ENCODE assay signal across 20 cellular contexts in genomic region chr12:132604108-132605054, GRCh38. TPM values are rescaled to one million over a fixed set of nuclear protein-coding genes. Genes with fewer than 3 reads are reported as not detected.
DNase-seq lines count a peak whose midpoint lies in the region; ATAC-seq and TF ChIP-seq lines count a peak whose summit lies in the region.
"Had no signal": no experiment of that assay in that cellular context is flagged by ENCODE, and none has a peak within 500 bp of the region (broad histone marks: within the 10 kb centered on the region; RNA-seq: fewer than 3 reads in every experiment).

No MANE protein-coding gene starts in this region.

- H3K27ac ChIP-seq in VCaP, result peak overlapping the region; percentile 51; the same call in 1 of the 2 replicates
- H3K27ac ChIP-seq in esophagus squamous epithelium, result peak overlapping the region in 3 of 4 donors; percentile 56 to 82 (median 76)
- H3K27ac ChIP-seq in lung (ENCODE audit: low read depth in 1 of 2, low read length in 1 of 2), result peak overlapping the region; percentile 71 to 74
- peak overlapping the region in 2 of 3 donors; percentile 63 to 85 for H3K27ac ChIP-seq in thyroid gland

- no peaks in the 10 kb centered on the region for H3K36me3 Mint-ChIP-seq in progenitor cell of endocrine pancreas (ENCODE audit: insufficient read depth)
- H3K36me3 Mint-ChIP-seq: type B pancreatic cell had no signal

- intact Hi-C loops in esophagus squamous epithelium (cut with DNase I) (no loop called here), thyroid gland (cut with DNase I) (no loop called here)

- 43% methylated on average over 5 of the region's 38 CpGs; no CpG with 5 or more reads in 1 of the 2 donors for WGBS in esophagus squamous epithelium, 2 donors
- 36 to 55% methylated on average over 34 to 38 of the region's 38 CpGs for WGBS in lung, 2 donors
- 54 to 56% methylated on average over 16 to 28 of the region's 38 CpGs for WGBS in thyroid gland, 2 donors

- DNase-seq in esophagus squamous epithelium (lab: John Stamatoyannopoulos, UW), result no peak
- DNase-seq in lung (ENCODE audit: low spot score), result no peak
- peak in 1 of 2 donors; percentile 36 for DNase-seq in thyroid gland
- DNase-seq in globus pallidus (ENCODE audit: low spot score), result no peak
- no peak for DNase-seq in progenitor cell of endocrine pancreas (ENCODE audit: low spot score, unreplicated experiment)
- DNase-seq: activated CD4-positive, alpha-beta T cell treated with anti-CD3 and anti-CD28 coated beads, Interleukin-2, amount 50 U/mL, for 1 hour; activated T-cell treated with anti-CD3 and anti-CD28 coated beads, Interleukin-2, amount 50 U/mL, for 48 hours; C1 segment of cervical spinal cord; NCI-H2081; NCI-H774; T-helper 17 cell had no signal

- H3K4me3 ChIP-seq in esophagus squamous epithelium (peak overlapping the region; percentile 14 to 57 (median 36)), lung (peak overlapping the region; percentile 21), thyroid gland (replicated peaks in 1 of 3) (peak overlapping the region in 1 of 3 donors; percentile 30)

- no peaks in the 10 kb centered on the region for H3K9me3 ChIP-seq in esophagus squamous epithelium
- H3K9me3 ChIP-seq in lung (ENCODE audit: control insufficient read depth in 2 of 2, insufficient read depth in 1 of 2, low read length in 1 of 2), result no peaks in the 10 kb centered on the region
- H3K9me3 ChIP-seq in thyroid gland, result no peaks in the 10 kb centered on the region
- H3K9me3 ChIP-seq: pancreas had no signal

- H3K9me3 Mint-ChIP-seq in progenitor cell of endocrine pancreas (ENCODE audit: low read depth), result no peaks in the 10 kb centered on the region
- H3K9me3 Mint-ChIP-seq: type B pancreatic cell had no signal

- H3K4me3 Mint-ChIP-seq in progenitor cell of endocrine pancreas (ENCODE audit: low read depth), result no peak overlapping the region
- H3K4me3 Mint-ChIP-seq: T-helper 17 cell, type B pancreatic cell had no signal

- no peaks in the 10 kb centered on the region for H3K36me3 ChIP-seq in esophagus squamous epithelium
- H3K36me3 ChIP-seq in lung (ENCODE audit: control insufficient read depth in 2 of 2, insufficient read depth in 2 of 2, low read length in 2 of 2), result no peaks in the 10 kb centered on the region
- H3K36me3 ChIP-seq in thyroid gland, result no peaks in the 10 kb centered on the region
- H3K36me3 ChIP-seq: pancreas had no signal

- TF ChIP-seq POLR2A in esophagus squamous epithelium (IDR thresholded peaks at IDR 0.05), result no peak
- TF ChIP-seq POLR2A in thyroid gland (IDR thresholded peaks at IDR 0.05), result no peak

- H3K4me1 ChIP-seq in esophagus squamous epithelium (peaks cover 8 to 41% (median 12%) of the 10 kb centered on the region in 3 donors), lung (ENCODE audit: control insufficient read depth in 2 of 2, insufficient read depth in 2 of 2, low read length in 2 of 2) (peaks cover 0 to 7% of the 10 kb centered on the region in 2 donors), thyroid gland (peaks cover 0 to 20% of the 10 kb centered on the region in 2 donors)

- peaks cover 4% of the 10 kb centered on the region for H3K4me1 Mint-ChIP-seq in progenitor cell of endocrine pancreas (ENCODE audit: low read depth)

- H3K27me3 ChIP-seq in esophagus squamous epithelium, result peaks cover 0 to 96% (median 5%) of the 10 kb centered on the region in 4 donors
- H3K27me3 ChIP-seq in lung (ENCODE audit: control insufficient read depth, insufficient read depth), result no peaks in the 10 kb centered on the region
- no peaks in the 10 kb centered on the region for H3K27me3 ChIP-seq in thyroid gland

- H3K27me3 Mint-ChIP-seq in progenitor cell of endocrine pancreas, result peaks cover 72% of the 10 kb centered on the region

- TF ChIP-seq CTCF in VCaP (conservative IDR thresholded peaks at IDR 0.05) (no peak), esophagus squamous epithelium (IDR thresholded peaks at IDR 0.05) (no peak), lung (IDR thresholded peaks at IDR 0.05; ENCODE audit: control extremely low read depth, extremely low read depth) (no peak), thyroid gland (IDR thresholded peaks at IDR 0.05) (no peak), progenitor cell of endocrine pancreas (IDR thresholded peaks at IDR 0.05; ENCODE audit: unreplicated experiment) (no peak)

- ATAC-seq in lung (ENCODE audit: insufficient read depth, low FRiP score) (no peak), HG02970 (IDR thresholded peaks at IDR 0.05; ENCODE audit: low FRiP score, unreplicated experiment) (no peak), HG02981 (IDR thresholded peaks at IDR 0.05; ENCODE audit: unreplicated experiment) (no peak)
- ATAC-seq: T-helper 17 cell had no signal

- H3K27ac Mint-ChIP-seq in progenitor cell of endocrine pancreas, result no peak overlapping the region
- H3K27ac Mint-ChIP-seq: T-helper 17 cell, type B pancreatic cell had no signal

RNA-seq across cellular contexts. Expression of gene LRCOL1, which starts 6.0 kb away (rescaled TPM):
- total RNA-seq in esophagus squamous epithelium, result 1 to 10 TPM in 1 of 4 donors, not detected in 3; 1.5 TPM
- total RNA-seq in lung, result 1 to 10 TPM; 1.4 to 1.8 TPM
- 1 to 10 TPM in 1 of 2 donors, under 1 TPM in 1; 0.98 to 1.3 TPM for polyA plus RNA-seq in lung
- total RNA-seq in thyroid gland, result 1 to 10 TPM in 2 of 4 donors, under 1 TPM in 1, not detected in 1; 0.89 to 3.2 (median 3.2) TPM
- total RNA-seq in progenitor cell of endocrine pancreas, result not detected in 2 replicates
- total RNA-seq: cerebellum, HT-29, MCF 10A, pancreas, RPMI7951, T-helper 17 cell had no signal

RNA-seq across cellular contexts. Expression of gene P2RX2, which starts 14.2 kb away (rescaled TPM):
- total RNA-seq in esophagus squamous epithelium, result 1 to 10 TPM in 1 of 4 donors, under 1 TPM in 1, not detected in 2; 0.35 to 8.0 TPM
- total RNA-seq in lung, result 1 to 10 TPM in 1 of 2 donors, under 1 TPM in 1; 0.25 to 3.4 TPM
- polyA plus RNA-seq in lung, result 1 to 10 TPM in 1 of 2 donors, under 1 TPM in 1; 0.05 to 1.6 TPM
- under 1 TPM in 1 of 4 donors, not detected in 3; 0.45 TPM for total RNA-seq in thyroid gland
- total RNA-seq in progenitor cell of endocrine pancreas, result 0.19 TPM in 1 of 2 replicates, not detected in the other
- total RNA-seq: cerebellum, HT-29, MCF 10A, RPMI7951, T-helper 17 cell had no signal
